19 cellular contexts compared by ENCODE assay signal in genomic region chr12:5012337-5012736, GRCh38. TPM values are rescaled to one million over a fixed set of nuclear protein-coding genes. Genes with fewer than 3 reads are reported as not detected.
DNase-seq lines count a peak whose midpoint lies in the region; ATAC-seq and TF ChIP-seq lines count a peak whose summit lies in the region.
"Had no signal": no experiment of that assay in that cellular context is flagged by ENCODE, and none has a peak within 500 bp of the region (broad histone marks: within the 10 kb centered on the region; RNA-seq: fewer than 3 reads in every experiment).

No MANE protein-coding gene starts in this region.

- H3K4me1 Mint-ChIP-seq in activated CD4-positive, alpha-beta T cell treated with anti-CD3 and anti-CD28 coated beads, Interleukin-2, amount 10 ng/mL, durations not matched to agents 7 days and 5 days = no peaks in the 10 kb centered on the region
- no peaks in the 10 kb centered on the region for H3K4me1 Mint-ChIP-seq in stimulated activated effector memory CD8-positive, alpha-beta T cell treated with anti-CD3 and anti-CD28 coated beads, Interleukin-12 subunit alpha, Interleukin-12 subunit beta, amount 100 ng/mL, for 72 hours
- no peaks in the 10 kb centered on the region for H3K4me1 Mint-ChIP-seq in activated CD4-positive, alpha-beta memory T cell treated with anti-CD3 and anti-CD28 coated beads for 36 hours (ENCODE audit: low read depth)

- H3K36me3 Mint-ChIP-seq in activated CD4-positive, alpha-beta T cell treated with anti-CD3 and anti-CD28 coated beads, Interleukin-2, amount 10 ng/mL, durations not matched to agents 7 days and 5 days (ENCODE audit: low read depth) = no peaks in the 10 kb centered on the region
- H3K36me3 Mint-ChIP-seq in stimulated activated effector memory CD8-positive, alpha-beta T cell treated with anti-CD3 and anti-CD28 coated beads, Interleukin-12 subunit alpha, Interleukin-12 subunit beta, amount 100 ng/mL, for 72 hours = peaks cover 4% of the 10 kb centered on the region
- no peaks in the 10 kb centered on the region for H3K36me3 Mint-ChIP-seq in activated CD4-positive, alpha-beta memory T cell treated with anti-CD3 and anti-CD28 coated beads for 36 hours

- H3K4me3 Mint-ChIP-seq in activated CD4-positive, alpha-beta T cell treated with anti-CD3 and anti-CD28 coated beads, Interleukin-2, amount 10 ng/mL, durations not matched to agents 7 days and 5 days = no peak overlapping the region
- no peak overlapping the region for H3K4me3 Mint-ChIP-seq in stimulated activated effector memory CD8-positive, alpha-beta T cell treated with anti-CD3 and anti-CD28 coated beads, Interleukin-12 subunit alpha, Interleukin-12 subunit beta, amount 100 ng/mL, for 72 hours
- H3K4me3 Mint-ChIP-seq in activated CD4-positive, alpha-beta memory T cell treated with anti-CD3 and anti-CD28 coated beads for 36 hours = no peak overlapping the region

- no peaks in the 10 kb centered on the region for H3K36me3 ChIP-seq in heart right ventricle

- CTCF ChIA-PET in activated CD4-positive, alpha-beta T cell treated with anti-CD3 and anti-CD28 coated beads, Interleukin-2, amount 10 ng/mL, durations not matched to agents 7 days and 5 days (lab: Charles Lee) = interaction anchor here (0.9 kb wide), 1 partner anchor 10 kb away, joined by 6 read pairs; no protein-coding TSS in a partner anchor
- CTCF ChIA-PET in activated CD4-positive, alpha-beta memory T cell treated with anti-CD3 and anti-CD28 coated beads for 36 hours (lab: Charles Lee) = interaction anchor here (1.5 kb wide), 1 partner anchor 9 kb away, joined by 4 read pairs; no protein-coding TSS in a partner anchor

- TF ChIP-seq CTCF in heart right ventricle (IDR thresholded peaks at IDR 0.05) = no peak

- H3K27me3 ChIP-seq in heart right ventricle = no peaks in the 10 kb centered on the region

- POLR2A ChIA-PET in activated CD4-positive, alpha-beta T cell treated with anti-CD3 and anti-CD28 coated beads, Interleukin-2, amount 10 ng/mL, durations not matched to agents 7 days and 5 days (lab: Charles Lee) = no interaction called here
- POLR2A ChIA-PET in activated CD4-positive, alpha-beta memory T cell treated with anti-CD3 and anti-CD28 coated beads for 36 hours (lab: Charles Lee) = no interaction called here

- WGBS in heart right ventricle, 2 donors = 73 to 76% methylated on average over 6 of the region's 6 CpGs

- H3K27me3 Mint-ChIP-seq in activated CD4-positive, alpha-beta T cell treated with anti-CD3 and anti-CD28 coated beads, Interleukin-2, amount 10 ng/mL, durations not matched to agents 7 days and 5 days = peaks cover 11% of the 10 kb centered on the region
- peaks cover 12% of the 10 kb centered on the region for H3K27me3 Mint-ChIP-seq in activated CD4-positive, alpha-beta memory T cell treated with anti-CD3 and anti-CD28 coated beads for 36 hours

- intact Hi-C loops in heart right ventricle (cut with DNase I) = no loop called here
- intact Hi-C loops in activated CD4-positive, alpha-beta memory T cell treated with anti-CD3 and anti-CD28 coated beads for 36 hours (cut with micrococcal nuclease) = no loop called here

- H3K9me3 Mint-ChIP-seq in activated CD4-positive, alpha-beta T cell treated with anti-CD3 and anti-CD28 coated beads, Interleukin-2, amount 10 ng/mL, durations not matched to agents 7 days and 5 days = no peaks in the 10 kb centered on the region
- H3K9me3 Mint-ChIP-seq in stimulated activated effector memory CD8-positive, alpha-beta T cell treated with anti-CD3 and anti-CD28 coated beads, Interleukin-12 subunit alpha, Interleukin-12 subunit beta, amount 100 ng/mL, for 72 hours = no peaks in the 10 kb centered on the region
- no peaks in the 10 kb centered on the region for H3K9me3 Mint-ChIP-seq in activated CD4-positive, alpha-beta memory T cell treated with anti-CD3 and anti-CD28 coated beads for 36 hours

- DNase-seq in heart right ventricle (peak; percentile 17 to 33), pons (ENCODE audit: low spot score) (peak; percentile 53)
- no peak for DNase-seq in activated CD4-positive, alpha-beta T cell treated with anti-CD3 and anti-CD28 coated beads, Interleukin-2, amount 10 ng/mL, durations not matched to agents 7 days and 5 days
- no peak for DNase-seq in stimulated activated effector memory CD8-positive, alpha-beta T cell treated with anti-CD3 and anti-CD28 coated beads, Interleukin-12 subunit alpha, Interleukin-12 subunit beta, amount 100 ng/mL, for 72 hours (ENCODE audit: low spot score in 2 of 2)
- DNase-seq in activated CD4-positive, alpha-beta memory T cell treated with anti-CD3 and anti-CD28 coated beads for 36 hours = no peak
- DNase-seq: DMS79 treated with DMSO at 0.1 percent for 48 hours, H7, IMR-90, NCI-H1436, NCI-H1930, NCI-H345, NCI-H526, PC-9 had no signal

- H3K27ac ChIP-seq in cingulate gyrus (ENCODE audit: low read depth, low read length) = peak overlapping the region; percentile 11
- H3K27ac ChIP-seq in heart right ventricle = no peak overlapping the region
- peak overlapping the region; percentile 46 for H3K27ac ChIP-seq in temporal lobe (ENCODE audit: low read depth, low read length)
- H3K27ac ChIP-seq: C4-2B, PC-9, RWPE1 had no signal

- peak in 7 of 8 donors; percentile 45 to 89 (median 68) for ATAC-seq in heart right ventricle
- no peak for ATAC-seq in stimulated activated effector memory CD8-positive, alpha-beta T cell treated with anti-CD3 and anti-CD28 coated beads, Interleukin-12 subunit alpha, Interleukin-12 subunit beta, amount 100 ng/mL, for 72 hours

- H3K27ac Mint-ChIP-seq in activated CD4-positive, alpha-beta T cell treated with anti-CD3 and anti-CD28 coated beads, Interleukin-2, amount 10 ng/mL, durations not matched to agents 7 days and 5 days = no peak overlapping the region
- no peak overlapping the region for H3K27ac Mint-ChIP-seq in stimulated activated effector memory CD8-positive, alpha-beta T cell treated with anti-CD3 and anti-CD28 coated beads, Interleukin-12 subunit alpha, Interleukin-12 subunit beta, amount 100 ng/mL, for 72 hours
- H3K27ac Mint-ChIP-seq in activated CD4-positive, alpha-beta memory T cell treated with anti-CD3 and anti-CD28 coated beads for 36 hours = no peak overlapping the region

- H3K9me3 ChIP-seq in heart right ventricle = no peaks in the 10 kb centered on the region

- peaks cover 0 to 9% (median 0%) of the 10 kb centered on the region in 9 donors for H3K4me1 ChIP-seq in heart right ventricle

- no peak overlapping the region for H3K4me3 ChIP-seq in heart right ventricle
- H3K4me3 ChIP-seq: PC-9 had no signal

RNA-seq across cellular contexts. Expression of gene KCNA5, which starts 31.3 kb away (rescaled TPM):
- total RNA-seq in heart right ventricle = 1 to 10 TPM; 1.5 to 5.8 (median 3.4) TPM
- polyA plus RNA-seq in heart right ventricle = 1 to 10 TPM; 1.4 to 2.3 TPM
- 6.6 TPM for total RNA-seq in temporal lobe
- not detected for total RNA-seq in activated CD4-positive, alpha-beta T cell treated with anti-CD3 and anti-CD28 coated beads, Interleukin-2, amount 10 ng/mL, durations not matched to agents 7 days and 5 days
- not detected for total RNA-seq in activated CD4-positive, alpha-beta memory T cell treated with anti-CD3 and anti-CD28 coated beads for 36 hours
- total RNA-seq: IMR-90, M059J, PC-9, SK-MEL-5 had no signal
- polyA plus RNA-seq: IMR-90 had no signal

Comparison
In these comparisons a context has a peak if more than half of its experiments do, and no peak if none do; other contexts are left out.
1. H3K27ac ChIP-seq: peak in cingulate gyrus (single experiment) and temporal lobe (single experiment); none in heart right ventricle (0 of 10).
2. DNase-seq: peak in heart right ventricle (2 of 2) and pons (single experiment); none in activated CD4-positive, alpha-beta T cell treated with anti-CD3 and anti-CD28 coated beads, Interleukin-2, amount 10 ng/mL, durations not matched to agents 7 days and 5 days (single experiment), stimulated activated effector memory CD8-positive, alpha-beta T cell treated with anti-CD3 and anti-CD28 coated beads, Interleukin-12 subunit alpha, Interleukin-12 subunit beta, amount 100 ng/mL, for 72 hours (0 of 2) and activated CD4-positive, alpha-beta memory T cell treated with anti-CD3 and anti-CD28 coated beads for 36 hours (single experiment).